10 cellular contexts compared by ENCODE assay signal in the genomic region with DNA sequence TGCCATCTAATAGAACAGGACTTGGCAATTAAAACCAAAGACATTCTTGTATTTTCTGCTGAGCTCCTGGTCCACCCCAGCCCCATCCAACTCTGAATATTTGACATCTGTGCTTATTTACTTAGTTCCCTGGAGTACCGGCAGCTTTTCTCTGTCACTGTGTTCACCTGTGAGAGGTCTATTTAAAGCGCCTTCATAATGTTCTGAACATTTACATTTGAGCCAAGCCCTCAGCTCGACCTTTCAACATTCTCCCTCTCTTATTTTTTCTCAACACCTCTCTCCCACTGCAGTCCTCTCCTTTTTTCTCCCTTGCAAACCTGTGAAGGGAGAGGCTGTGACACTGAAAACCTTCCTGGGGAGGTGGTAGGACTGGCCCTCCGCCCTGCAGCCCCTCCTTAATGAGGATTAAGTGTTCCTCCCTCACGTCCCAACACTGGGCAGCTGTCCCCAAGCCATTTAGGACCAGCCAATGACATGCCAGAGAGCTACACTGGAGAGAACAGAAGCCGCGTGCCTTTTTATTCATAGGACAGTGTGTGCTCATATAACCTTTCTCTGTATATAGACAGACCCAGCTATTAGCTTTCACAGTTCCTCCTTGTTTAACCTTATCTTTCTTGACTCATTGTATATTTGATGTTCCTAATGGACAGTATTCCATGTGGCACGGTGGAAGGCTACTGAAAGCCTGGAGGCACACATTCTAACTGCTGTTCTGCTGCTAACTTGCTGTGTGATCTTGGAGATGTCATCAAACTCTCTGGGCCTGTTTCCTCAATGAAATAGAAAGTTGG.
DNase-seq lines count a peak whose midpoint lies in the region; ATAC-seq and TF ChIP-seq lines count a peak whose summit lies in the region.
"Had no signal": no experiment of that assay in that cellular context is flagged by ENCODE, and none has a peak within 500 bp of the region (broad histone marks: within the 10 kb centered on the region; RNA-seq: fewer than 3 reads in every experiment).

No MANE protein-coding gene starts in this region.

- peaks cover 22% of the 10 kb centered on the region for H3K27me3 Mint-ChIP-seq in activated naive CD8-positive, alpha-beta T cell treated with anti-CD3 and anti-CD28 coated beads for 36 hours
- H3K27me3 Mint-ChIP-seq in HFFc6 (ENCODE audit: insufficient read depth) = 0 out of 2 replicates have a peak, but pooled peaks cover 1% of the 10 kb centered on the region

- H3K36me3 ChIP-seq in gastrocnemius medialis (no peaks in the 10 kb centered on the region), uterus (no peaks in the 10 kb centered on the region)

- TF ChIP-seq POLR2A in gastrocnemius medialis (IDR thresholded peaks at IDR 0.05) (peak; percentile 46 to 61), uterus (IDR thresholded peaks at IDR 0.05) (no peak)

- no peaks in the 10 kb centered on the region for H3K9me3 Mint-ChIP-seq in activated naive CD8-positive, alpha-beta T cell treated with anti-CD3 and anti-CD28 coated beads for 36 hours
- H3K9me3 Mint-ChIP-seq in HFFc6 = no peaks in the 10 kb centered on the region
- H3K9me3 Mint-ChIP-seq: CD8-positive, alpha-beta T cell had no signal

- no peaks in the 10 kb centered on the region for H3K27me3 ChIP-seq in gastrocnemius medialis
- H3K27me3 ChIP-seq in uterus = no peaks in the 10 kb centered on the region

- ATAC-seq in left ventricle myocardium superior (peak; percentile 96), gastrocnemius medialis (peak; percentile 88 to 92), GM21529 (IDR thresholded peaks at IDR 0.05; ENCODE audit: unreplicated experiment) (no peak)
- ATAC-seq: CD8-positive, alpha-beta T cell had no signal

- no peak overlapping the region for H3K4me3 Mint-ChIP-seq in activated naive CD8-positive, alpha-beta T cell treated with anti-CD3 and anti-CD28 coated beads for 36 hours
- no peak overlapping the region for H3K4me3 Mint-ChIP-seq in HFFc6
- H3K4me3 Mint-ChIP-seq: CD8-positive, alpha-beta T cell had no signal

- H3K27ac ChIP-seq in gastrocnemius medialis = peak overlapping the region; percentile 88 to 95 (median 93)
- no peak overlapping the region for H3K27ac ChIP-seq in uterus

- no peak for TF ChIP-seq CTCF in gastrocnemius medialis (IDR thresholded peaks at IDR 0.05 in 4 of 5, conservative IDR thresholded peaks at IDR 0.05 in 1 of 5)
- no peak for TF ChIP-seq CTCF in HFFc6 (IDR thresholded peaks at IDR 0.05)
- TF ChIP-seq CTCF in uterus (IDR thresholded peaks at IDR 0.05) = no peak

- in situ Hi-C loops in gastrocnemius medialis (cut with MboI; ENCODE audit: low sequenced_read_pairs in 4 of 4) = loop anchor here in 1 of 4 donors (5.0 kb wide), 1 partner anchor 68 kb away; no protein-coding TSS in a partner anchor

- peak overlapping the region in 2 of 4 donors; percentile 9 to 21 for H3K4me3 ChIP-seq in gastrocnemius medialis
- no peak overlapping the region for H3K4me3 ChIP-seq in uterus

- DNase-seq in HT-29 (ENCODE audit: low spot score) (peak; percentile 68), NCI-H526 treated with DMSO at 0.1 percent for 48 hours (lab: John Stamatoyannopoulos, UW) (peak; percentile 22), left ventricle myocardium superior (peak; percentile 84), gastrocnemius medialis (peak; percentile 96 to 99), HFFc6 (no peak), uterus (no peak)
- no peak for DNase-seq in activated naive CD8-positive, alpha-beta T cell treated with anti-CD3 and anti-CD28 coated beads for 36 hours
- DNase-seq: activated CD8-positive, alpha-beta memory T cell treated with anti-CD3 and anti-CD28 coated beads for 24 hours; CD8-positive, alpha-beta T cell had no signal

- H3K27ac Mint-ChIP-seq in activated naive CD8-positive, alpha-beta T cell treated with anti-CD3 and anti-CD28 coated beads for 36 hours = no peak overlapping the region
- H3K27ac Mint-ChIP-seq in HFFc6 = no peak overlapping the region
- H3K27ac Mint-ChIP-seq: CD8-positive, alpha-beta T cell had no signal

- no peaks in the 10 kb centered on the region for H3K9me3 ChIP-seq in gastrocnemius medialis
- no peaks in the 10 kb centered on the region for H3K9me3 ChIP-seq in uterus

- no peaks in the 10 kb centered on the region for H3K36me3 Mint-ChIP-seq in activated naive CD8-positive, alpha-beta T cell treated with anti-CD3 and anti-CD28 coated beads for 36 hours
- no peaks in the 10 kb centered on the region for H3K36me3 Mint-ChIP-seq in HFFc6 (ENCODE audit: low read depth)
- H3K36me3 Mint-ChIP-seq: CD8-positive, alpha-beta T cell had no signal

- intact Hi-C loops in left ventricle myocardium superior (cut with micrococcal nuclease) = no loop called here
- intact Hi-C loops in gastrocnemius medialis (cut with DNase I; ENCODE audit: low total_unique reads) = loop anchor here (1.0 to 2.0 kb wide), 6 partner anchors 16 to 277 kb away; no protein-coding TSS in a partner anchor
- intact Hi-C loops in uterus (cut with DNase I; ENCODE audit: low total_unique reads) = no loop called here

- peaks cover 35 to 38% of the 10 kb centered on the region in 2 donors for H3K4me1 ChIP-seq in gastrocnemius medialis
- peaks cover 0 to 4% of the 10 kb centered on the region in 2 donors for H3K4me1 ChIP-seq in uterus

- H3K4me1 Mint-ChIP-seq in activated naive CD8-positive, alpha-beta T cell treated with anti-CD3 and anti-CD28 coated beads for 36 hours = no peaks in the 10 kb centered on the region
- peaks cover 9% of the 10 kb centered on the region for H3K4me1 Mint-ChIP-seq in HFFc6 (ENCODE audit: low read depth)

Comparison
In these comparisons a context has a peak if more than half of its experiments do, and no peak if none do; other contexts are left out.
1. DNase-seq: peak in HT-29 (single experiment), NCI-H526 treated with DMSO at 0.1 percent for 48 hours (single experiment), left ventricle myocardium superior (single experiment) and gastrocnemius medialis (2 of 2); none in activated naive CD8-positive, alpha-beta T cell treated with anti-CD3 and anti-CD28 coated beads for 36 hours (single experiment), HFFc6 (single experiment) and uterus (0 of 2).
2. H3K27ac ChIP-seq: peak in gastrocnemius medialis (4 of 4); none in uterus (0 of 2).
3. POLR2A ChIP-seq: peak in gastrocnemius medialis (2 of 2); none in uterus (0 of 2).